ENCODE assay signal across 13 cellular contexts in the genomic region with DNA sequence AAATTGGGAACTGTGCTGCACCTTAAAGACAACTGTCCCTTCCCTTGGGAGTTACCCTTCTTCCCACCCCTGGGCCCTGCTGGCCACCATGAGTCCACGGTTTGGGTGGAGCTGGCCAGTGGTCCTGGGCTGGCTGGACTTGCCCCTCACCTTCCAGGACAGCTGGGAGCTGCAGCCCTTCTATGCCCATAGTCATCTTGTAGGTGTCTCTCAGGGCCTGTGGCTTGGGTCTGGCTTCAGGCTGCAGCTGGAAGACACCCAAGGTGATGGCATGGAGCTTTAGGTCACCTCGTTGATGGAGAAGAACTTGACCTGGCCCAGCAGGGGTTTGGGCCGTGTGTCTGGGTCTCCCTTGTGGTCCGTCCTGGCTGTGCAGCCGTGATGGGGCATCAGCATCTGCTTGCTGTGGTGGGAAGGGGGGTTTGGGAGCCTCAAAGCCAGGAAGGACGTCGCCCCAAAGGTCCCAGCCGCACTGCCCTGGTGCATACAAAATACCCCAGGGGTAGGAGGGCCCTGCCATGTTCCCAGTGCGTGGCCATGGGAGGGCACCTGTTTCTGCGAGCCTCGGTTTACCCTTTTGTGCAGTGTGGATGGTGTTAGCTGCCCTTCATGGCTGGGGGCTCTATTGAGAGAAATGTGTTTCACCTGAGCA. TPM values are rescaled to one million over a fixed set of nuclear protein-coding genes. Genes with fewer than 3 reads are reported as not detected.
DNase-seq lines count a peak whose midpoint lies in the region; ATAC-seq, FAIRE-seq and TF ChIP-seq lines count a peak whose summit lies in the region.
"Had no signal": no experiment of that assay in that cellular context is flagged by ENCODE, and none has a peak within 500 bp of the region (broad histone marks: within the 10 kb centered on the region; RNA-seq: fewer than 3 reads in every experiment).

No MANE protein-coding gene starts in this region.

- ATAC-seq in Right ventricle myocardium superior (ENCODE audit: poor library complexity) = no peak
- no peak for ATAC-seq in HG02798 (IDR thresholded peaks at IDR 0.05; ENCODE audit: poor library complexity, unreplicated experiment)
- ATAC-seq: A549 had no signal

- no peak overlapping the region for H3K4me2 ChIP-seq in osteoblast (ENCODE audit: insufficient read depth, low read length)
- H3K4me2 ChIP-seq: A549 had no signal

- intact Hi-C loops in Right ventricle myocardium superior (cut with DNase I) (no loop called here), cardiac septum (cut with DNase I) (no loop called here), left ventricle myocardium inferior (cut with micrococcal nuclease) (no loop called here)

- H3K36me3 ChIP-seq in left ventricle myocardium inferior = no peaks in the 10 kb centered on the region
- H3K36me3 ChIP-seq in osteoblast (ENCODE audit: insufficient read depth, low read length) = no peaks in the 10 kb centered on the region
- no peaks in the 10 kb centered on the region for H3K36me3 ChIP-seq in MG63

- no peaks in the 10 kb centered on the region for H4K20me1 ChIP-seq in osteoblast (ENCODE audit: insufficient read depth, low read length)

- no peak for FAIRE-seq in GM12891 (lab: Jason Lieb, UNC)
- FAIRE-seq: A549, GM12892, HTR-8/SVneo had no signal

- TF ChIP-seq CTCF in left ventricle myocardium inferior (IDR thresholded peaks at IDR 0.05; ENCODE audit: borderline replicate concordance) (no peak), osteoblast (IDR thresholded peaks at IDR 0.05; ENCODE audit: extremely low read depth, low read depth, low read length) (no peak)

- H3K4me3 ChIP-seq in left ventricle myocardium inferior = no peak overlapping the region
- H3K4me3 ChIP-seq in osteoblast (ENCODE audit: insufficient read depth, low read length) = no peak overlapping the region
- H3K4me3 ChIP-seq in MG63 = no peak overlapping the region
- H3K4me3 ChIP-seq: A549 had no signal

- H3K27ac ChIP-seq in left ventricle myocardium inferior (replicated peaks) (peak overlapping the region; percentile 42), osteoblast (ENCODE audit: low read depth, low read length) (no peak overlapping the region)
- H3K27ac ChIP-seq: A549 had no signal

- no peaks in the 10 kb centered on the region for H3K79me2 ChIP-seq in osteoblast (ENCODE audit: insufficient read depth, low read length)

- H3K27me3 ChIP-seq in left ventricle myocardium inferior (ENCODE audit: low read depth) = no peaks in the 10 kb centered on the region
- no peaks in the 10 kb centered on the region for H3K27me3 ChIP-seq in osteoblast (ENCODE audit: insufficient read depth, low read length)
- H3K27me3 ChIP-seq in MG63 = no peaks in the 10 kb centered on the region

- no peak for TF ChIP-seq POLR2A in GM12891 (IDR thresholded peaks at IDR 0.05; ENCODE audit: low read depth, low read length)

- no peak overlapping the region for H2AFZ ChIP-seq in osteoblast (ENCODE audit: low read length)

- DNase-seq in Right ventricle myocardium superior = peak; percentile 19
- DNase-seq in cardiac septum (ENCODE audit: low spot score) = no peak
- DNase-seq in left ventricle myocardium inferior = no peak
- peak; percentile 58 for DNase-seq in osteoblast (ENCODE audit: insufficient read length, low spot score, missing footprints)
- DNase-seq in MG63 = no peak
- no peak for DNase-seq in GF-D8 (lab: John Stamatoyannopoulos, UW)
- no peak for DNase-seq in GM12891 (ENCODE audit: insufficient read length, low spot score)
- DNase-seq: AML-193, NCI-H1436 treated with DMSO at 0.1 percent for 48 hours had no signal

- H3K9me3 ChIP-seq in left ventricle myocardium inferior (replicated peaks) (no peaks in the 10 kb centered on the region), osteoblast (ENCODE audit: low read depth, low read length) (no peaks in the 10 kb centered on the region), MG63 (no peaks in the 10 kb centered on the region)
- H3K9me3 ChIP-seq: A549 had no signal

- H3K4me1 ChIP-seq in left ventricle myocardium inferior (peaks cover 94% of the 10 kb centered on the region), osteoblast (ENCODE audit: insufficient read depth, low read length) (no peaks in the 10 kb centered on the region)
- H3K4me1 ChIP-seq: A549 had no signal

TF ChIP-seq in GM12891, 5 proteins besides CTCF, POLR2A, EP300 and RAD21:
- TF ChIP-seq POU2F2 (IDR thresholded peaks at IDR 0.05; ENCODE audit: low read depth, low read length) (no peak), TAF1 (IDR thresholded peaks at IDR 0.05; ENCODE audit: low read depth, low read length) (no peak), SPI1 (IDR thresholded peaks at IDR 0.05; ENCODE audit: low read depth, low read length) (no peak), PAX5 (IDR thresholded peaks at IDR 0.05; ENCODE audit: insufficient read depth, low read length, severe bottlenecking) (no peak), POLR2AphosphoS5 (IDR thresholded peaks at IDR 0.05; ENCODE audit: low read depth, low read length) (no peak)

RNA-seq across cellular contexts. Expression of a gene that starts 8.9 kb away (rescaled TPM):
- total RNA-seq in Right ventricle myocardium superior = 222 TPM
- total RNA-seq in cardiac septum = 123 TPM
- 218 TPM for total RNA-seq in left ventricle myocardium inferior
- total RNA-seq in osteoblast = not detected in 2 replicates
- 0.17 and 1.1 TPM in 2 replicates for total RNA-seq in MG63 (2014; rRNA removed; shearing (Covaris generic); ENCODE audit: low replicate concordance)
- not detected for polyA plus RNA-seq in GM12891 (2012; ENCODE audit: low read depth, missing spikeins)

RNA-seq across cellular contexts. Expression of a gene that starts 58.8 kb away (rescaled TPM):
- total RNA-seq in Right ventricle myocardium superior = 49.2 TPM
- total RNA-seq in cardiac septum = 46.4 TPM
- 53.7 TPM for total RNA-seq in left ventricle myocardium inferior
- total RNA-seq in osteoblast = 33.6 and 34.7 TPM in 2 replicates
- 22.5 and 71.0 TPM in 2 replicates for total RNA-seq in MG63 (2014; rRNA removed; shearing (Covaris generic); ENCODE audit: low replicate concordance)
- polyA plus RNA-seq in GM12891 (2012; ENCODE audit: low read depth, missing spikeins) = 26.6 TPM

Comparison
In these comparisons a context has a peak if more than half of its experiments do, and no peak if none do; other contexts are left out.
1. DNase-seq: peak in Right ventricle myocardium superior (single experiment) and osteoblast (single experiment); none in cardiac septum (single experiment), left ventricle myocardium inferior (single experiment), MG63 (single experiment), GF-D8 (single experiment) and GM12891 (single experiment).
2. RNA of a gene that starts 8.9 kb away (total RNA-seq): 222 TPM in Right ventricle myocardium superior (single experiment), 218 TPM in left ventricle myocardium inferior (single experiment) and 123 TPM in cardiac septum (single experiment); 0.17 to 1.1 TPM in MG63 and not detected in osteoblast; every median in the first group is over 10 times any median in the second.